Comparison of ENCODE assay signal across 10 cellular contexts in the genomic region with DNA sequence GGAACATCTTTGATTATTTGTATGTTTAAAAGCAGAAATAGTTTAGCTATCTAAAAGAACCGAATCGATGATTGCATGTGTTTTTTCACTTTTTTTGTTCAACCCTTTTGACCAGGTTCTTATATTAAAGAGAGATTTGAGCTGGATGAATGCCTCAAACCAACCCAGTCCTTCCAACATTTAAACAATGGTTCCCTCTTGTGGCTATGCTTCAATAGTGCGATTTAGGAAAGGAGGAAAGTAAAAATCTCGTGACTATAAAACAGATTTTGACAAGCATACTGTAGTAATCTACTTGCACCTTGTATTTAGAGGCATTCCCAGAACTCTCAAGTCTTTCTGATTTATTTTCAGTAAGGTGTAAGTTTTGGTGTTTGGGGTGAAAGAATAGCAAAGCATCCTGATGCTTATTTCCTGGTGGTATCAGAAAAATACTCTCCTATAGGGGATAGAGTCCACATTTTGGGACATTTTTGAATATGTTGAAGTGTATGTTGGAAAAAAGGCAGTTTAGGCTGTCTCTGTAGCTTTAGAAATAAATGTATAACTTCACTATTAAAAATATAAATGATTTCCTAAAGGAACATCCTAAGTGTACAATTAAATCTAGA.
DNase-seq lines count a peak whose midpoint lies in the region; ATAC-seq lines count a peak whose summit lies in the region.
"Had no signal": no experiment of that assay in that cellular context is flagged by ENCODE, and none has a peak within 500 bp of the region (broad histone marks: within the 10 kb centered on the region; RNA-seq: fewer than 3 reads in every experiment).

No MANE protein-coding gene starts in this region.

- CTCF ChIA-PET in activated CD4-positive, alpha-beta T cell treated with anti-CD3 and anti-CD28 coated beads, Interleukin-2, amount 10 ng/mL, durations not matched to agents 7 days and 5 days (lab: Charles Lee): interaction anchor here (0.6 to 1.9 kb wide), 8 partner anchors 8 to 626 kb away, joined by 3 to 10 read pairs (median 3); no protein-coding TSS in a partner anchor

- peak overlapping the region; percentile 70 for H3K4me3 Mint-ChIP-seq in activated CD4-positive, alpha-beta T cell treated with anti-CD3 and anti-CD28 coated beads, Interleukin-2, amount 10 ng/mL, durations not matched to agents 7 days and 5 days
- H3K4me3 Mint-ChIP-seq in T-helper 17 cell: no peak overlapping the region
- H3K4me3 Mint-ChIP-seq: CD8-positive, alpha-beta memory T cell; memory B cell had no signal

- H3K4me1 Mint-ChIP-seq in activated CD4-positive, alpha-beta T cell treated with anti-CD3 and anti-CD28 coated beads, Interleukin-2, amount 10 ng/mL, durations not matched to agents 7 days and 5 days: peaks cover 36% of the 10 kb centered on the region
- H3K4me1 Mint-ChIP-seq in T-helper 17 cell: peaks cover 6% of the 10 kb centered on the region
- H3K4me1 Mint-ChIP-seq: memory B cell had no signal

- ATAC-seq in T-helper 17 cell (peak; percentile 52), GM18517 (IDR thresholded peaks at IDR 0.05; ENCODE audit: unreplicated experiment) (no peak), Right ventricle myocardium superior (ENCODE audit: poor library complexity) (no peak)

- peak overlapping the region; percentile 80 for H3K27ac Mint-ChIP-seq in activated CD4-positive, alpha-beta T cell treated with anti-CD3 and anti-CD28 coated beads, Interleukin-2, amount 10 ng/mL, durations not matched to agents 7 days and 5 days
- no peak overlapping the region for H3K27ac Mint-ChIP-seq in T-helper 17 cell
- H3K27ac Mint-ChIP-seq: CD8-positive, alpha-beta memory T cell; memory B cell had no signal

- no peaks in the 10 kb centered on the region for H3K9me3 ChIP-seq in T-helper 17 cell (ENCODE audit: control insufficient read depth, low read length, poor library complexity, severe bottlenecking)

- POLR2A ChIA-PET in activated CD4-positive, alpha-beta T cell treated with anti-CD3 and anti-CD28 coated beads, Interleukin-2, amount 10 ng/mL, durations not matched to agents 7 days and 5 days (lab: Charles Lee): interaction anchor here (0.6 kb wide), 1 partner anchor 319 kb away, joined by 3 read pairs; no protein-coding TSS in a partner anchor

- peaks cover 7% of the 10 kb centered on the region for H3K27me3 Mint-ChIP-seq in activated CD4-positive, alpha-beta T cell treated with anti-CD3 and anti-CD28 coated beads, Interleukin-2, amount 10 ng/mL, durations not matched to agents 7 days and 5 days
- H3K27me3 Mint-ChIP-seq in T-helper 17 cell: peaks cover 54% of the 10 kb centered on the region

- no peaks in the 10 kb centered on the region for H3K36me3 Mint-ChIP-seq in activated CD4-positive, alpha-beta T cell treated with anti-CD3 and anti-CD28 coated beads, Interleukin-2, amount 10 ng/mL, durations not matched to agents 7 days and 5 days (ENCODE audit: low read depth)
- H3K36me3 Mint-ChIP-seq in T-helper 17 cell (ENCODE audit: low read depth): no peaks in the 10 kb centered on the region
- H3K36me3 Mint-ChIP-seq: CD8-positive, alpha-beta memory T cell; memory B cell had no signal

- peak; percentile 46 for DNase-seq in activated CD4-positive, alpha-beta T cell treated with anti-CD3 and anti-CD28 coated beads, Interleukin-2, amount 10 ng/mL, durations not matched to agents 7 days and 5 days
- DNase-seq in activated CD4-positive, alpha-beta T cell treated with anti-CD3 and anti-CD28 coated beads for 48 hours: no peak
- DNase-seq in NCI-H1417 (lab: John Stamatoyannopoulos, UW) (peak; percentile 20 to 75 (median 27)), T-helper 17 cell (no peak), globus pallidus (ENCODE audit: low spot score) (peak; percentile 55), stromal cell of bone marrow (ENCODE audit: low read depth) (peak; percentile 3), Right ventricle myocardium superior (no peak)

- intact Hi-C loops in Right ventricle myocardium superior (cut with DNase I): loop anchor here (5.0 kb wide), 1 partner anchor 431 kb away; no protein-coding TSS in a partner anchor

- peaks cover 2% of the 10 kb centered on the region for H3K9me3 Mint-ChIP-seq in activated CD4-positive, alpha-beta T cell treated with anti-CD3 and anti-CD28 coated beads, Interleukin-2, amount 10 ng/mL, durations not matched to agents 7 days and 5 days
- H3K9me3 Mint-ChIP-seq: CD8-positive, alpha-beta memory T cell; memory B cell had no signal

Comparison
In these comparisons a context has a peak if more than half of its experiments do, and no peak if none do; other contexts are left out.
1. DNase-seq: peak in activated CD4-positive, alpha-beta T cell treated with anti-CD3 and anti-CD28 coated beads, Interleukin-2, amount 10 ng/mL, durations not matched to agents 7 days and 5 days (single experiment), NCI-H1417 (3 of 3), globus pallidus (single experiment) and stromal cell of bone marrow (single experiment); none in activated CD4-positive, alpha-beta T cell treated with anti-CD3 and anti-CD28 coated beads for 48 hours (single experiment), T-helper 17 cell (0 of 3) and Right ventricle myocardium superior (single experiment).